In the genomic region with DNA sequence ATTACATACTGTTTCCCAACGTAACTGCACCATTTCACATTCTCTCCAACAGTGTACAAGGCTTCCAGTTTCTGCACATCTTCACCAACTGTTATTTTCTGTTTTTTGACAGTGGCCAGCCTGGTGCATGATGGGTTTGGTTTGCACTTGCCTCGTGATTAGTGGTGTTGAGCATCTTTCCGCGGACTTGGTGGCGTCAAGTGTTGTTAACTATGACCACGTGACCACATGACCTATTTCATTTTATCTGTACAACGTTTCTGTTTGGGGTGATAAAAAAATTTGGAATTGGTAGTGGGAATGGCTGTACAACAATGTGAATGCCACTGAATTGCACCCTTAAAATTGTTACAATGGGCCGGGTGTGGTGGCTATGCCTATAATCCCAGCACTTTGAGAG, we compare ENCODE assay signal across 15 cellular contexts. TPM values are rescaled to one million over a fixed set of nuclear protein-coding genes. Genes with fewer than 3 reads are reported as not detected.
A peak's percentile ranks its signal among the peaks of the same experiment; 100 is the strongest.
DNase-seq lines count a peak whose midpoint lies in the region; ATAC-seq, FAIRE-seq and TF ChIP-seq lines count a peak whose summit lies in the region.
"Had no signal": no experiment of that assay in that cellular context is flagged by ENCODE, and none has a peak within 500 bp of the region (broad histone marks: within the 10 kb centered on the region; RNA-seq: fewer than 3 reads in every experiment).

No MANE protein-coding gene starts in this region.

- peaks cover 47 to 49% of the 10 kb centered on the region in 2 experiments for H3K27me3 ChIP-seq in K562 (ENCODE audit: control insufficient read depth in 2 of 2, insufficient read depth in 2 of 2, low read length in 2 of 2)

- no TSS peak for BruUV-seq in K562 (replicated peaks; lab: Mats Ljungman, UMichigan)

- H3K4me3 ChIP-seq in K562, result no peak overlapping the region

- ATAC-seq in stimulated activated naive CD8-positive, alpha-beta T cell treated with anti-CD3 and anti-CD28 coated beads, Interleukin-15, amount 100 ng/mL, for 72 hours, result no peak
- ATAC-seq in K562, result no peak

- POLR2A ChIA-PET in K562 (lab: Yijun Ruan, JAX), result interaction anchor here (0.6 to 2.0 kb wide), 14 partner anchors 10 to 928 kb away, joined by 3 to 5 read pairs (median 4); no protein-coding TSS in a partner anchor

- peaks cover 18% of the 10 kb centered on the region for H3K27me3 Mint-ChIP-seq in stimulated activated naive CD8-positive, alpha-beta T cell treated with anti-CD3 and anti-CD28 coated beads, Interleukin-15, Interleukin-2, amounts not matched to agents 100 ng/mL and 50 ng/mL, for 24 hours
- H3K27me3 Mint-ChIP-seq in stimulated activated naive CD8-positive, alpha-beta T cell treated with anti-CD3 and anti-CD28 coated beads, Interleukin-15, amount 100 ng/mL, for 72 hours, result peaks cover 26% of the 10 kb centered on the region
- H3K27me3 Mint-ChIP-seq in neural crest cell (ENCODE audit: low read depth), result peaks cover 6% of the 10 kb centered on the region

- H3K27ac Mint-ChIP-seq in stimulated activated naive CD8-positive, alpha-beta T cell treated with anti-CD3 and anti-CD28 coated beads, Interleukin-15, Interleukin-2, amounts not matched to agents 100 ng/mL and 50 ng/mL, for 24 hours, result no peak overlapping the region
- H3K27ac Mint-ChIP-seq in stimulated activated naive CD8-positive, alpha-beta T cell treated with anti-CD3 and anti-CD28 coated beads, Interleukin-15, amount 100 ng/mL, for 72 hours, result no peak overlapping the region
- H3K27ac Mint-ChIP-seq in neural crest cell (ENCODE audit: unreplicated experiment), result no peak overlapping the region
- H3K27ac Mint-ChIP-seq: H9 had no signal

- peaks cover 23% of the 10 kb centered on the region for H3K4me1 Mint-ChIP-seq in stimulated activated naive CD8-positive, alpha-beta T cell treated with anti-CD3 and anti-CD28 coated beads, Interleukin-15, Interleukin-2, amounts not matched to agents 100 ng/mL and 50 ng/mL, for 24 hours (ENCODE audit: low read depth)
- H3K4me1 Mint-ChIP-seq in stimulated activated naive CD8-positive, alpha-beta T cell treated with anti-CD3 and anti-CD28 coated beads, Interleukin-15, amount 100 ng/mL, for 72 hours, result peaks cover 27% of the 10 kb centered on the region
- H3K4me1 Mint-ChIP-seq in neural crest cell, result peaks cover 15% of the 10 kb centered on the region

- DNase-seq in stimulated activated naive CD8-positive, alpha-beta T cell treated with anti-CD3 and anti-CD28 coated beads, Interleukin-15, amount 100 ng/mL, for 72 hours, result no peak
- peak in 2 of 4 experiments; percentile 34 to 39 for DNase-seq in K562 (ENCODE audit: extremely low read depth in 1 of 4, low spot score in 3 of 4)
- DNase-seq in neural crest cell (ENCODE audit: low read depth, low spot score), result no peak
- no peak for DNase-seq in stimulated activated CD4-positive, alpha-beta T cell treated with anti-CD3 and anti-CD28 coated beads, Interleukin-2, amount 100 ng/mL, for 48 hours
- no peak for DNase-seq in DMS114 treated with DMSO at 0.1 percent for 48 hours (lab: John Stamatoyannopoulos, UW; ENCODE audit: unreplicated experiment)
- DNase-seq in LoVo (ENCODE audit: low spot score), result no peak
- DNase-seq: 8988T; C1 segment of cervical spinal cord; CD4-positive, CD25-positive, alpha-beta regulatory T cell; DMS79 treated with DMSO at 0.1 percent for 48 hours; GF-D8; H9 had no signal

- no peaks in the 10 kb centered on the region for H3K9me3 Mint-ChIP-seq in stimulated activated naive CD8-positive, alpha-beta T cell treated with anti-CD3 and anti-CD28 coated beads, Interleukin-15, Interleukin-2, amounts not matched to agents 100 ng/mL and 50 ng/mL, for 24 hours
- H3K9me3 Mint-ChIP-seq in stimulated activated naive CD8-positive, alpha-beta T cell treated with anti-CD3 and anti-CD28 coated beads, Interleukin-15, amount 100 ng/mL, for 72 hours, result no peaks in the 10 kb centered on the region
- no peaks in the 10 kb centered on the region for H3K9me3 Mint-ChIP-seq in neural crest cell
- H3K9me3 Mint-ChIP-seq: CD4-positive, CD25-positive, alpha-beta regulatory T cell; H9 had no signal

- H2AFZ ChIP-seq in K562 (ENCODE audit: low read depth, low read length), result no peak overlapping the region; the same call in 1 of the 2 replicates

- TF ChIP-seq RAD21 in K562 (CRISPR knock-in tag; conservative IDR thresholded peaks at IDR 0.05 in 1 of 2, IDR thresholded peaks at IDR 0.05 in 1 of 2), result no peak

- no peak for TF ChIP-seq CTCF in K562 (IDR thresholded peaks at IDR 0.05 in 2 of 3, conservative IDR thresholded peaks at IDR 0.05 in 1 of 3; ENCODE audit: insufficient read depth in 2 of 3, low read depth in 1 of 3, low read length in 3 of 3)
- TF ChIP-seq CTCF in neural crest cell (conservative IDR thresholded peaks at IDR 0.05), result no peak

- CTCF ChIA-PET in K562 (lab: Yijun Ruan, JAX; ENCODE audit: low intra/inter-chr PET ratio), result no interaction called here

- no peaks in the 10 kb centered on the region for H3K36me3 ChIP-seq in K562 (ENCODE audit: control insufficient read depth, insufficient read depth, low read length)

- no peak for TF ChIP-seq EP300 in K562 (IDR thresholded peaks at IDR 0.05; ENCODE audit: low read length)

- H3K27ac ChIP-seq in K562 (ENCODE audit: extremely low read depth, low read depth, low read length), result no peak overlapping the region

- no peak for FAIRE-seq in K562 (lab: Jason Lieb, UNC)
- FAIRE-seq: H1, HTR-8/SVneo had no signal

- peaks cover 8% of the 10 kb centered on the region; the same call in 1 of the 2 replicates for H4K20me1 ChIP-seq in K562 (replicated peaks; ENCODE audit: control insufficient read depth, insufficient read depth, low read length)

- no peaks in the 10 kb centered on the region for H3K36me3 Mint-ChIP-seq in stimulated activated naive CD8-positive, alpha-beta T cell treated with anti-CD3 and anti-CD28 coated beads, Interleukin-15, Interleukin-2, amounts not matched to agents 100 ng/mL and 50 ng/mL, for 24 hours (ENCODE audit: low read depth)
- H3K36me3 Mint-ChIP-seq in neural crest cell (ENCODE audit: low read depth), result no peaks in the 10 kb centered on the region
- H3K36me3 Mint-ChIP-seq: CD4-positive, CD25-positive, alpha-beta regulatory T cell had no signal

- H3K4me1 ChIP-seq in K562 (replicated peaks in 1 of 2; ENCODE audit: control insufficient read depth in 2 of 2, insufficient read depth in 2 of 2, low read length in 2 of 2), result peaks cover 17 to 29% of the 10 kb centered on the region in 2 experiments

- no peak overlapping the region for H3K4me2 ChIP-seq in K562 (ENCODE audit: insufficient read depth, low read length)

- TF ChIP-seq POLR2A in K562 (conservative IDR thresholded peaks at IDR 0.05), result no peak

- intact Hi-C loops in K562 (cut with micrococcal nuclease), result no loop called here

- no peaks in the 10 kb centered on the region for H3K9me1 ChIP-seq in K562 (ENCODE audit: control insufficient read depth, insufficient read depth, low read length)

- H3K79me2 ChIP-seq in K562 (ENCODE audit: control insufficient read depth, insufficient read depth, low read length), result no peaks in the 10 kb centered on the region

- H3K9me3 ChIP-seq in K562 (replicated peaks; ENCODE audit: control insufficient read depth, insufficient read depth, low read depth, low read length), result no peaks in the 10 kb centered on the region

- in situ Hi-C loops in K562 (cut with MboI), result no loop called here

- 14% methylated on average over 8 of the region's 8 CpGs for WGBS in K562 (ENCODE audit: insufficient coverage, low coverage, missing lambda C conversion rate)

- H3K4me3 Mint-ChIP-seq in stimulated activated naive CD8-positive, alpha-beta T cell treated with anti-CD3 and anti-CD28 coated beads, Interleukin-15, Interleukin-2, amounts not matched to agents 100 ng/mL and 50 ng/mL, for 24 hours, result peak overlapping the region; percentile 14
- H3K4me3 Mint-ChIP-seq in stimulated activated naive CD8-positive, alpha-beta T cell treated with anti-CD3 and anti-CD28 coated beads, Interleukin-15, amount 100 ng/mL, for 72 hours, result no peak overlapping the region
- H3K4me3 Mint-ChIP-seq in neural crest cell, result peak overlapping the region; percentile 64
- H3K4me3 Mint-ChIP-seq: H9 had no signal

- no peak overlapping the region for H3K9ac ChIP-seq in K562 (ENCODE audit: insufficient read depth in 1 of 2, low read depth in 2 of 2, low read length in 2 of 2)

TF ChIP-seq in K562, 482 proteins besides CTCF, POLR2A, EP300 and RAD21 (continues in another document):
- TF ChIP-seq, protein P1, sequence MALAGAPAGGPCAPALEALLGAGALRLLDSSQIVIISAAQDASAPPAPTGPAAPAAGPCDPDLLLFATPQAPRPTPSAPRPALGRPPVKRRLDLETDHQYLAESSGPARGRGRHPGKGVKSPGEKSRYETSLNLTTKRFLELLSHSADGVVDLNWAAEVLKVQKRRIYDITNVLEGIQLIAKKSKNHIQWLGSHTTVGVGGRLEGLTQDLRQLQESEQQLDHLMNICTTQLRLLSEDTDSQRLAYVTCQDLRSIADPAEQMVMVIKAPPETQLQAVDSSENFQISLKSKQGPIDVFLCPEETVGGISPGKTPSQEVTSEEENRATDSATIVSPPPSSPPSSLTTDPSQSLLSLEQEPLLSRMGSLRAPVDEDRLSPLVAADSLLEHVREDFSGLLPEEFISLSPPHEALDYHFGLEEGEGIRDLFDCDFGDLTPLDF (CRISPR knock-in tag; IDR thresholded peaks at IDR 0.05), result peak; percentile 43; the same call in 1 of the 2 replicates
- TF ChIP-seq DMBX1 (CRISPR knock-in tag; IDR thresholded peaks at IDR 0.05; ENCODE audit: borderline replicate concordance) (no peak), BHLHE40 (IDR thresholded peaks at IDR 0.05; ENCODE audit: low read length) (0 out of 2 replicates have a peak, but pooled peaks have one; percentile 9), EWSR1 (IDR thresholded peaks at IDR 0.05; ENCODE audit: borderline replicate concordance, low read depth, partially characterized antibody) (no peak)

RNA-seq across cellular contexts. Expression of gene YPEL1, which starts 2.5 kb away (rescaled TPM):
- 4.4 and 6.2 TPM in 2 replicates for total RNA-seq in K562 (2011; cell fraction: chromatin; rRNA removed; ENCODE audit: low replicate concordance)
- total RNA-seq in K562 (2011; cell fraction: nucleolus; rRNA removed), result 3.0 TPM in 2 replicates
- 4.6 and 4.7 TPM in 2 replicates for total RNA-seq in K562 (2011; cell fraction: nucleoplasm; rRNA removed)
- total RNA-seq in K562 (2014; rRNA removed) (0.18 and 0.49 TPM in 2 replicates), K562 (2014; rRNA removed; fragmentation: Illumina TruSeq; extraction: Trizol) (0.41 and 0.47 TPM in 2 replicates), K562 (2015; rRNA removed; fragmentation: Illumina TruSeq; extraction: Trizol) (0.15 and 0.25 TPM in 2 replicates), K562 (2021) (0.53 and 0.54 TPM in 2 replicates), neural crest cell (19.5 and 20.9 TPM in 2 replicates)
- polyA plus RNA-seq in K562 (2011; rRNA removed) (2.2 and 2.4 TPM in 2 replicates), K562 (2014; fragmentation: Illumina TruSeq; extraction: Trizol) (0.46 TPM in 2 replicates), K562 (2014; fragmentation: Nextera tagmentation; extraction: Ambion mirVana) (under 1 TPM; 0.07 to 0.10 TPM), K562 (2014; rRNA removed) (0.36 and 1.7 TPM in 2 replicates)
- polyA plus RNA-seq in K562 (2011; cell fraction: cytosol; rRNA removed), result 0.63 and 1.4 TPM in 2 replicates
- 1.9 and 2.6 TPM in 2 replicates for polyA plus RNA-seq in K562 (2011; cell fraction: nucleus; rRNA removed)
- polyA plus RNA-seq in K562 (2012), result 0.59 and 4.0 TPM in 2 replicates
- 1.4 and 3.0 TPM in 2 replicates for polyA minus RNA-seq in K562 (2011; rRNA and poly(A)+ RNA removed)
- 0.46 and 0.67 TPM in 2 replicates for polyA minus RNA-seq in K562 (2011; cell fraction: cytosol; rRNA and poly(A)+ RNA removed)
- 0.67 and 1.00 TPM in 2 replicates for polyA minus RNA-seq in K562 (2011; cell fraction: nucleus; rRNA and poly(A)+ RNA removed)

Comparison
In these comparisons a context has a peak if more than half of its experiments do, and no peak if none do; other contexts are left out.
1. H3K4me3 Mint-ChIP-seq: peak in stimulated activated naive CD8-positive, alpha-beta T cell treated with anti-CD3 and anti-CD28 coated beads, Interleukin-15, Interleukin-2, amounts not matched to agents 100 ng/mL and 50 ng/mL, for 24 hours (single experiment) and neural crest cell (single experiment); none in stimulated activated naive CD8-positive, alpha-beta T cell treated with anti-CD3 and anti-CD28 coated beads, Interleukin-15, amount 100 ng/mL, for 72 hours (0 of 2).